ENCODE assay signal across 7 cellular contexts in genomic region chr19:58182989-58183821, GRCh38.
A peak's percentile ranks its signal among the peaks of the same experiment; 100 is the strongest.
DNase-seq lines count a peak whose midpoint lies in the region; ATAC-seq and TF ChIP-seq lines count a peak whose summit lies in the region.

Gene ZNF274, plus strand, starts transcription at chr19:58183061. Its CDS starts 905 bp downstream, at chr19:58183966.

- ATAC-seq in GM18505 (IDR thresholded peaks at IDR 0.05; ENCODE audit: unreplicated experiment): peak; percentile 92
- ATAC-seq in HG02884 (IDR thresholded peaks at IDR 0.05; ENCODE audit: unreplicated experiment): peak; percentile 80

- peak; percentile 84 for TF ChIP-seq POLR2A in GM18505 (IDR thresholded peaks at IDR 0.05; ENCODE audit: borderline replicate concordance, extremely low read depth, insufficient read depth, insufficient read length)

- DNase-seq in NCI-H1930 (lab: John Stamatoyannopoulos, UW): peak; percentile 93 to 96
- peak; percentile 95 for DNase-seq in T1000 (lab: John Stamatoyannopoulos, UW)
- DNase-seq in astrocyte of the hippocampus (ENCODE audit: low read depth, low spot score): peak; percentile 97
- peak; percentile 69 to 87 for DNase-seq in hippocampal formation (lab: John Stamatoyannopoulos, UW)
- DNase-seq in retinal pigment epithelial cell (ENCODE audit: low read depth): peak; percentile 68

- no peak for TF ChIP-seq CTCF in retinal pigment epithelial cell (conservative IDR thresholded peaks at IDR 0.05; ENCODE audit: low read depth, low read length)

- peak within 1 kb of the TSS; percentile 81 for H3K4me3 ChIP-seq in retinal pigment epithelial cell (ENCODE audit: low read length)

Comparison
In these comparisons a context has a peak if more than half of its experiments do, and no peak if none do; other contexts are left out.
1. Peak in every context shown above with its lines: DNase-seq, ATAC-seq and H3K4me3 ChIP-seq.